ENCODE assay signal across 8 cellular contexts in genomic region chr11:12841946-12842630, GRCh38.
DNase-seq lines count a peak whose midpoint lies in the region; ATAC-seq, FAIRE-seq and TF ChIP-seq lines count a peak whose summit lies in the region.

No MANE protein-coding gene starts in this region.

- no peak overlapping the region for H2AFZ ChIP-seq in H1 (ENCODE audit: low read length)

- no peak overlapping the region for H3K4me3 ChIP-seq in H1 (ENCODE audit: extremely low read depth in 1 of 4, insufficient read depth in 2 of 4, low read depth in 3 of 4, low read length in 4 of 4)
- no peak overlapping the region for H3K4me3 ChIP-seq in H7 (ENCODE audit: insufficient read depth, low read depth, low read length)

- no peaks in the 10 kb centered on the region for H3K23me2 ChIP-seq in H1 (ENCODE audit: low read depth, low read length)

- POLR2A ChIA-PET in H1 (lab: Charles Lee; ENCODE audit: partially characterized antibody), result interaction anchor here (0.9 to 2.7 kb wide), 3 partner anchors 16 to 25 kb away, joined by 3 to 12 read pairs (median 3); no protein-coding TSS in a partner anchor

- no peak overlapping the region for H3K27ac ChIP-seq in H1 (ENCODE audit: low read depth, low read length)

- H3K56ac ChIP-seq in H1 (replicated peaks; ENCODE audit: insufficient read length, low read depth, low read length), result no peak overlapping the region

- H2AK5ac ChIP-seq in H1 (ENCODE audit: low read depth, low read length), result no peak overlapping the region

- TF ChIP-seq EP300 in H1 (IDR thresholded peaks at IDR 0.05; ENCODE audit: borderline replicate concordance in 1 of 2, low read depth in 2 of 2, low read length in 2 of 2), result no peak

- H3K4me2 ChIP-seq in H1 (ENCODE audit: insufficient read depth in 1 of 2, low read depth in 2 of 2, low read length in 2 of 2), result no peak overlapping the region

- H2BK20ac ChIP-seq in H1 (ENCODE audit: low read length), result no peak overlapping the region

- H3K27me3 ChIP-seq in H1 (replicated peaks in 1 of 4; ENCODE audit: control insufficient read depth in 3 of 4, extremely low read depth in 1 of 4, insufficient read depth in 3 of 4, low read length in 3 of 4), result no peaks in the 10 kb centered on the region
- no peaks in the 10 kb centered on the region for H3K27me3 ChIP-seq in H7 (ENCODE audit: control insufficient read depth, insufficient read depth, low read length)

- H3K36me3 ChIP-seq in H1 (ENCODE audit: control insufficient read depth in 2 of 4, insufficient read depth in 4 of 4, low read length in 3 of 4) (no peaks in the 10 kb centered on the region), H7 (replicated peaks; ENCODE audit: control insufficient read depth, insufficient read depth, low read length) (no peaks in the 10 kb centered on the region)

- no peak overlapping the region for H4K8ac ChIP-seq in H1 (ENCODE audit: extremely low read depth, insufficient read depth, low read length)

- H2BK5ac ChIP-seq in H1 (ENCODE audit: low read depth, low read length), result 0 out of 2 replicates have a peak overlapping the region, but pooled peaks have one; percentile 26

- no peaks in the 10 kb centered on the region for H3K9me3 ChIP-seq in H1 (ENCODE audit: insufficient read depth in 2 of 2, low read depth in 1 of 2, low read length in 1 of 2)

- CTCF ChIA-PET in H1 (lab: Charles Lee; ENCODE audit: partially characterized antibody), result interaction anchor here (0.8 to 1.7 kb wide), 8 partner anchors 10 to 553 kb away, joined by 3 to 5 read pairs (median 4); no protein-coding TSS in a partner anchor

- no peak overlapping the region for H3K23ac ChIP-seq in H1 (ENCODE audit: insufficient read length)

- H3K79me2 ChIP-seq in H1 (ENCODE audit: control insufficient read depth in 1 of 2, insufficient read depth in 2 of 2, low read length in 2 of 2), result peaks cover 0 to 72% of the 10 kb centered on the region in 2 experiments; a peak in 2 of 4 replicates

- peaks cover 8 to 40% (median 18%) of the 10 kb centered on the region in 4 experiments; a peak in 6 of 7 replicates for H3K4me1 ChIP-seq in H1 (replicated peaks in 1 of 4; ENCODE audit: control insufficient read depth in 3 of 4, insufficient read depth in 4 of 4, low read length in 3 of 4)

- TF ChIP-seq RAD21 in H1 (IDR thresholded peaks at IDR 0.05 in 1 of 2, conservative IDR thresholded peaks at IDR 0.05 in 1 of 2; ENCODE audit: low read depth in 2 of 2, low read length in 2 of 2), result no peak

- no peak overlapping the region for H3K18ac ChIP-seq in H1 (ENCODE audit: extremely low read depth, low read length)

- no peak overlapping the region for H4K91ac ChIP-seq in H1 (replicated peaks; ENCODE audit: insufficient read length, low read length)

- no peak overlapping the region for H3K4ac ChIP-seq in H1 (replicated peaks; ENCODE audit: insufficient read length, low read depth, low read length)

- no peak for TF ChIP-seq CTCF in H1 (IDR thresholded peaks at IDR 0.05; ENCODE audit: control extremely low read depth in 1 of 3, insufficient read depth in 1 of 3, low read depth in 1 of 3, low read length in 3 of 3)

- no peak overlapping the region for H4K5ac ChIP-seq in H1 (ENCODE audit: insufficient read length, low read depth, low read length)

- no peak overlapping the region for H3K9ac ChIP-seq in H1 (replicated peaks in 1 of 4; ENCODE audit: extremely low read depth in 1 of 4, low read depth in 3 of 4, low read length in 3 of 4)

- no peaks in the 10 kb centered on the region for H4K20me1 ChIP-seq in H1 (replicated peaks in 1 of 2; ENCODE audit: control insufficient read depth in 1 of 2, insufficient read depth in 2 of 2, low read length in 2 of 2)

- no peak for FAIRE-seq in H1 (lab: Jason Lieb, UNC)

- no peak overlapping the region for H3K14ac ChIP-seq in H1 (ENCODE audit: insufficient read length)

- WGBS in H1 (ENCODE audit: extremely low coverage in 1 of 2, insufficient coverage in 1 of 2, insufficient read length in 1 of 2, insufficient replicate concordance in 2 of 2, low coverage in 1 of 2, low lambda C conversion rate in 2 of 2, missing lambda C conversion rate in 1 of 2), 2 experiments, result 78% methylated on average over 9 of the region's 9 CpGs; no CpG with 5 or more reads in 1 of the 2 experiments

- H3K79me1 ChIP-seq in H1 (ENCODE audit: low read depth, low read length), result no peaks in the 10 kb centered on the region; the same call in none of the 2 replicates

- TF ChIP-seq POLR2A in H1 (IDR thresholded peaks at IDR 0.05; ENCODE audit: control extremely low read depth in 1 of 2, low read depth in 2 of 2, low read length in 2 of 2) (no peak), GM18505 (IDR thresholded peaks at IDR 0.05; ENCODE audit: borderline replicate concordance, extremely low read depth, insufficient read depth, insufficient read length) (no peak)

- no peak overlapping the region for H2BK15ac ChIP-seq in H1 (ENCODE audit: low read length)

- no peak overlapping the region for H2BK12ac ChIP-seq in H1 (ENCODE audit: low read depth, low read length)

- ATAC-seq in GM18505 (IDR thresholded peaks at IDR 0.05; ENCODE audit: unreplicated experiment) (no peak), HG03045 (IDR thresholded peaks at IDR 0.05; ENCODE audit: unreplicated experiment) (no peak)

- H2BK120ac ChIP-seq in H1 (replicated peaks; ENCODE audit: low read depth, low read length), result no peak overlapping the region

- DNase-seq in NCI-H1417 (lab: John Stamatoyannopoulos, UW) (peak; percentile 36 to 71 (median 71)), NCI-H1417 treated with DMSO at 0.1 percent for 48 hours (lab: John Stamatoyannopoulos, UW) (no peak), NCI-H446 treated with DMSO at 0.1 percent for 48 hours (lab: John Stamatoyannopoulos, UW) (peak; percentile 30), H1 (ENCODE audit: low read depth in 1 of 2, low spot score in 2 of 2) (no peak), pons (ENCODE audit: low spot score) (peak; percentile 49), H7 (no peak)

TF ChIP-seq in H1, 55 proteins besides CTCF, POLR2A, EP300 and RAD21:
- TF ChIP-seq JUN (IDR thresholded peaks at IDR 0.05; ENCODE audit: low read depth, low read length) (no peak), SP4 (IDR thresholded peaks at IDR 0.05; ENCODE audit: low read length) (no peak), HDAC2 (IDR thresholded peaks at IDR 0.05; ENCODE audit: borderline replicate concordance in 1 of 2, low read depth in 2 of 2, low read length in 2 of 2) (no peak), SIN3A (conservative IDR thresholded peaks at IDR 0.05 in 1 of 2, IDR thresholded peaks at IDR 0.05 in 1 of 2; ENCODE audit: low read depth in 1 of 2, low read length in 2 of 2) (no peak), TCF12 (IDR thresholded peaks at IDR 0.05; ENCODE audit: low read depth, low read length) (no peak)

Comparison
In these comparisons a context has a peak if more than half of its experiments do, and no peak if none do; other contexts are left out.
1. DNase-seq: peak in NCI-H1417 (3 of 3), NCI-H446 treated with DMSO at 0.1 percent for 48 hours (single experiment) and pons (single experiment); none in NCI-H1417 treated with DMSO at 0.1 percent for 48 hours (single experiment), H1 (0 of 2) and H7 (single experiment).